In genomic region chr1:192529811-192530210, GRCh38 we compare ENCODE assay signal across 15 cellular contexts. TPM values are rescaled to one million over a fixed set of nuclear protein-coding genes. Genes with fewer than 3 reads are reported as not detected.
A peak's percentile ranks its signal among the peaks of the same experiment; 100 is the strongest.
DNase-seq lines count a peak whose midpoint lies in the region; ATAC-seq and TF ChIP-seq lines count a peak whose summit lies in the region.
"Had no signal": no experiment of that assay in that cellular context is flagged by ENCODE, and none has a peak within 500 bp of the region (broad histone marks: within the 10 kb centered on the region; RNA-seq: fewer than 3 reads in every experiment).

No MANE protein-coding gene starts in this region.

- H3K27ac ChIP-seq in GM23248 (peak overlapping the region; percentile 66), SU-DHL-6 (ENCODE audit: low read depth, low read length) (no peak overlapping the region), esophagus squamous epithelium (peak overlapping the region in 3 of 4 donors; percentile 45 to 72 (median 60))
- H3K27ac ChIP-seq: PC-9 had no signal

- H3K27me3 ChIP-seq in GM23248 (replicated peaks; ENCODE audit: insufficient read depth) (no peaks in the 10 kb centered on the region), SU-DHL-6 (ENCODE audit: low read length) (no peaks in the 10 kb centered on the region), esophagus squamous epithelium (no peaks in the 10 kb centered on the region)
- H3K27me3 ChIP-seq: foreskin keratinocyte, right atrium auricular region had no signal

- H3K36me3 ChIP-seq in GM23248 (ENCODE audit: low read depth), result no peaks in the 10 kb centered on the region
- H3K36me3 ChIP-seq in SU-DHL-6 (ENCODE audit: low read length), result no peaks in the 10 kb centered on the region
- no peaks in the 10 kb centered on the region for H3K36me3 ChIP-seq in esophagus squamous epithelium
- H3K36me3 ChIP-seq: right atrium auricular region had no signal

- no peak for DNase-seq in GM23248
- no peak for DNase-seq in esophagus squamous epithelium (lab: John Stamatoyannopoulos, UW)
- no peak for DNase-seq in stimulated activated naive B cell treated with anti-CD40 and anti-IgM and Interleukin-4, amounts not matched to agents 10 μg/mL and 1 μg/mL and 100 μg/mL, for 72 hours
- no peak for DNase-seq in DMS53 treated with DMSO at 0.1 percent for 48 hours (lab: John Stamatoyannopoulos, UW; ENCODE audit: unreplicated experiment)
- no peak for DNase-seq in CD1c-positive myeloid dendritic cell (ENCODE audit: extremely low spot score)
- DNase-seq in DMS79 (lab: John Stamatoyannopoulos, UW), result no peak
- DNase-seq: Caco-2; foreskin keratinocyte; mucosa of descending colon; NCI-H2171; PC-9; stimulated activated naive CD8-positive, alpha-beta T cell treated with anti-CD3 and anti-CD28 coated beads, Interleukin-15, amount 100 ng/mL, for 72 hours had no signal

- H3F3A ChIP-seq in GM23248 (ENCODE audit: insufficient read depth) (peaks cover 18% of the 10 kb centered on the region), SU-DHL-6 (ENCODE audit: insufficient read depth) (no peaks in the 10 kb centered on the region)

- peak overlapping the region; percentile 10 for H3K27ac Mint-ChIP-seq in stimulated activated naive B cell treated with anti-CD40 and anti-IgM and Interleukin-4, amounts not matched to agents 10 μg/mL and 1 μg/mL and 100 μg/mL, for 72 hours

- in situ Hi-C loops in GM23248 (cut with MboI), result no loop called here

- intact Hi-C loops in esophagus squamous epithelium (cut with DNase I), result no loop called here

- peaks cover 14 to 16% of the 10 kb centered on the region in 2 donors for H3K4me1 Mint-ChIP-seq in stimulated activated naive B cell treated with anti-CD40 and anti-IgM and Interleukin-4, amounts not matched to agents 10 μg/mL and 1 μg/mL and 100 μg/mL, for 72 hours

- H3K9ac ChIP-seq in GM23248 (peak overlapping the region; percentile 41), SU-DHL-6 (ENCODE audit: low read length) (no peak overlapping the region)

- H3K4me2 ChIP-seq in GM23248 (ENCODE audit: unreplicated experiment) (peak overlapping the region; percentile 59), SU-DHL-6 (ENCODE audit: low read depth, low read length, poor library complexity, severe bottlenecking) (peak overlapping the region; percentile 37)
- H3K4me2 ChIP-seq: PC-9 had no signal

- no peaks in the 10 kb centered on the region for H3K36me3 Mint-ChIP-seq in stimulated activated naive B cell treated with anti-CD40 and anti-IgM and Interleukin-4, amounts not matched to agents 10 μg/mL and 1 μg/mL and 100 μg/mL, for 72 hours

- no peak for ATAC-seq in stimulated activated naive B cell treated with anti-CD40 and anti-IgM and Interleukin-4, amounts not matched to agents 10 μg/mL and 1 μg/mL and 100 μg/mL, for 72 hours (replicated peaks)
- ATAC-seq: foreskin keratinocyte had no signal

- no peaks in the 10 kb centered on the region for H4K20me1 ChIP-seq in GM23248 (ENCODE audit: insufficient read depth)
- no peaks in the 10 kb centered on the region for H4K20me1 ChIP-seq in SU-DHL-6 (ENCODE audit: low read depth, low read length)

- peak overlapping the region; percentile 11 to 36 for H3K4me3 Mint-ChIP-seq in stimulated activated naive B cell treated with anti-CD40 and anti-IgM and Interleukin-4, amounts not matched to agents 10 μg/mL and 1 μg/mL and 100 μg/mL, for 72 hours

- WGBS in GM23248 (ENCODE audit: low coverage in 1 of 2, low lambda C conversion rate in 2 of 2, missing lambda C conversion rate in 2 of 2), 2 experiments, result 91 to 92% methylated on average over 1 of the region's 1 CpG
- WGBS in esophagus squamous epithelium, 2 donors, result 89 to 92% methylated on average over 1 of the region's 1 CpG

- H3K79me2 ChIP-seq in GM23248 (ENCODE audit: insufficient read depth) (no peaks in the 10 kb centered on the region), SU-DHL-6 (ENCODE audit: insufficient read depth, low read length) (no peaks in the 10 kb centered on the region)

- H2AFZ ChIP-seq in GM23248 (peak overlapping the region; percentile 65), SU-DHL-6 (ENCODE audit: low read depth, low read length, severe bottlenecking) (no peak overlapping the region)
- H2AFZ ChIP-seq: PC-9 had no signal

- H3K9me3 Mint-ChIP-seq in stimulated activated naive B cell treated with anti-CD40 and anti-IgM and Interleukin-4, amounts not matched to agents 10 μg/mL and 1 μg/mL and 100 μg/mL, for 72 hours, result peaks cover 0 to 2% of the 10 kb centered on the region in 2 donors

- H3K9me2 ChIP-seq in GM23248 (ENCODE audit: insufficient read depth), result no peaks in the 10 kb centered on the region
- no peaks in the 10 kb centered on the region for H3K9me2 ChIP-seq in SU-DHL-6 (replicated peaks; ENCODE audit: insufficient read depth, low read length)

- no peak overlapping the region for H3K4me3 ChIP-seq in GM23248
- H3K4me3 ChIP-seq in SU-DHL-6 (ENCODE audit: insufficient read depth, low read length, poor library complexity, severe bottlenecking), result no peak overlapping the region
- no peak overlapping the region for H3K4me3 ChIP-seq in esophagus squamous epithelium
- H3K4me3 ChIP-seq: mucosa of descending colon, PC-9, right atrium auricular region had no signal

- H3K27me3 Mint-ChIP-seq in stimulated activated naive B cell treated with anti-CD40 and anti-IgM and Interleukin-4, amounts not matched to agents 10 μg/mL and 1 μg/mL and 100 μg/mL, for 72 hours, result peaks cover 13 to 45% of the 10 kb centered on the region in 2 donors

- TF ChIP-seq POLR2A in esophagus squamous epithelium (IDR thresholded peaks at IDR 0.05), result no peak

- TF ChIP-seq CTCF in SU-DHL-6 (IDR thresholded peaks at IDR 0.05; ENCODE audit: insufficient read depth, low read length, poor library complexity, severe bottlenecking) (no peak), esophagus squamous epithelium (IDR thresholded peaks at IDR 0.05) (no peak)

- H3K4me1 ChIP-seq in GM23248 (ENCODE audit: insufficient read depth), result peaks cover 18% of the 10 kb centered on the region
- H3K4me1 ChIP-seq in esophagus squamous epithelium, result peaks cover 0 to 14% (median 2%) of the 10 kb centered on the region in 3 donors
- H3K4me1 ChIP-seq: right atrium auricular region had no signal

- H3K9me3 ChIP-seq in GM23248 (ENCODE audit: low read depth) (no peaks in the 10 kb centered on the region), SU-DHL-6 (ENCODE audit: insufficient read depth, low read length) (no peaks in the 10 kb centered on the region), esophagus squamous epithelium (no peaks in the 10 kb centered on the region)
- H3K9me3 ChIP-seq: Caco-2, mucosa of descending colon, right atrium auricular region had no signal

RNA-seq across cellular contexts. Expression of gene RGS1, which starts 45.8 kb away (rescaled TPM):
- not detected in 2 replicates for total RNA-seq in GM23248 (2014; rRNA removed; shearing (Covaris generic))
- polyA plus RNA-seq in GM23248 (2016; fragmentation: Nextera tagmentation; extraction: Ambion mirVana), result not detected in 2 replicates
- 10 to 100 TPM in 3 of 4 donors, 1 to 10 TPM in 1; 7.4 to 55.9 (median 22.6) TPM for total RNA-seq in esophagus squamous epithelium
- total RNA-seq: Caco-2, dermis microvascular lymphatic vessel endothelial cell, foreskin keratinocyte, PC-9 had no signal
- polyA plus RNA-seq: foreskin keratinocyte had no signal
